Comparison of ENCODE assay signal across 14 cellular contexts in genomic region chr20:36855241-36855657, GRCh38. TPM values are rescaled to one million over a fixed set of nuclear protein-coding genes. Genes with fewer than 3 reads are reported as not detected.
DNase-seq lines count a peak whose midpoint lies in the region; ATAC-seq, FAIRE-seq and TF ChIP-seq lines count a peak whose summit lies in the region.
"Had no signal": no experiment of that assay in that cellular context is flagged by ENCODE, and none has a peak within 500 bp of the region (broad histone marks: within the 10 kb centered on the region; RNA-seq: fewer than 3 reads in every experiment).

No MANE protein-coding gene starts in this region.

- ATAC-seq in stimulated activated naive CD8-positive, alpha-beta T cell treated with anti-CD3 and anti-CD28 coated beads, Interleukin-15, Interleukin-2, amounts not matched to agents 100 U/mL and 50 U/mL, for 24 hours: no peak
- ATAC-seq in HG03196 (IDR thresholded peaks at IDR 0.05; ENCODE audit: unreplicated experiment): no peak
- ATAC-seq in GM18498 (IDR thresholded peaks at IDR 0.05; ENCODE audit: unreplicated experiment): no peak
- ATAC-seq: natural killer cell treated with Interleukin-12 subunit alpha and Interleukin-12 subunit beta and Interleukin-15 and Interleukin-18, amount 100 ng/mL, for 72 hours had no signal

- H3K4me3 ChIP-seq in BLaER1 (no peak overlapping the region), esophagus squamous epithelium (no peak overlapping the region), ovary (no peak overlapping the region), small intestine (ENCODE audit: low read depth in 1 of 2, low read length in 2 of 2) (no peak overlapping the region)

- TF ChIP-seq CTCF in esophagus squamous epithelium (IDR thresholded peaks at IDR 0.05): no peak
- no peak for TF ChIP-seq CTCF in ovary (IDR thresholded peaks at IDR 0.05)

- H3K27me3 ChIP-seq in BLaER1: no peaks in the 10 kb centered on the region
- H3K27me3 ChIP-seq in esophagus squamous epithelium: no peaks in the 10 kb centered on the region
- no peaks in the 10 kb centered on the region for H3K27me3 ChIP-seq in ovary
- H3K27me3 ChIP-seq in small intestine (ENCODE audit: control insufficient read depth in 2 of 2, insufficient read depth in 2 of 2, low read length in 2 of 2): no peaks in the 10 kb centered on the region

- H3K4me1 ChIP-seq in BLaER1: peaks cover 97% of the 10 kb centered on the region
- peaks cover 42 to 89% (median 78%) of the 10 kb centered on the region in 3 donors for H3K4me1 ChIP-seq in esophagus squamous epithelium
- H3K4me1 ChIP-seq in ovary (ENCODE audit: insufficient read depth): peaks cover 28% of the 10 kb centered on the region
- peaks cover 0 to 8% of the 10 kb centered on the region in 2 donors for H3K4me1 ChIP-seq in small intestine (ENCODE audit: control insufficient read depth in 2 of 2, insufficient read depth in 1 of 2, low read depth in 1 of 2, low read length in 1 of 2)

- FAIRE-seq in small intestine (lab: Jason Lieb, UNC): no peak
- FAIRE-seq: endometrium had no signal

- intact Hi-C loops in esophagus squamous epithelium (cut with DNase I) (no loop called here), ovary (cut with DNase I) (no loop called here)

- H3K36me3 ChIP-seq in BLaER1: peaks cover 79% of the 10 kb centered on the region
- peaks cover 0 to 9% (median 0%) of the 10 kb centered on the region in 3 donors for H3K36me3 ChIP-seq in esophagus squamous epithelium
- H3K36me3 ChIP-seq in ovary: no peaks in the 10 kb centered on the region
- no peaks in the 10 kb centered on the region for H3K36me3 ChIP-seq in small intestine (ENCODE audit: control insufficient read depth in 2 of 2, insufficient read depth in 2 of 2, low read length in 2 of 2)

- DNase-seq in NCI-H226 (peak; percentile 54), esophagus squamous epithelium (lab: John Stamatoyannopoulos, UW) (no peak), ovary (no peak), small intestine (no peak)
- no peak for DNase-seq in stimulated activated naive CD8-positive, alpha-beta T cell treated with anti-CD3 and anti-CD28 coated beads, Interleukin-15, Interleukin-2, amounts not matched to agents 100 U/mL and 50 U/mL, for 24 hours
- DNase-seq: activated CD8-positive, alpha-beta memory T cell treated with anti-CD3 and anti-CD28 coated beads, Interleukin-2, amount 50 U/mL, for 4 hours; NCI-H2029 had no signal

- H3K27ac ChIP-seq in BLaER1 (peak overlapping the region; percentile 69), esophagus squamous epithelium (peak overlapping the region in 3 of 4 donors; percentile 55 to 87 (median 77)), ovary (peak overlapping the region; percentile 8 to 30), small intestine (ENCODE audit: low read depth in 1 of 2, low read length in 1 of 2) (no peak overlapping the region)

- 75 to 76% methylated on average over 2 to 6 of the region's 7 CpGs for WGBS in esophagus squamous epithelium, 2 donors
- 72 to 77% (median 72%) methylated on average over 7 of the region's 7 CpGs for WGBS in ovary, 3 donors
- 67 to 85% (median 70%) methylated on average over 7 of the region's 7 CpGs for WGBS in small intestine, 3 donors

- no peak for TF ChIP-seq EP300 in ovary (IDR thresholded peaks at IDR 0.05)

- TF ChIP-seq POLR2A in esophagus squamous epithelium (IDR thresholded peaks at IDR 0.05): no peak
- TF ChIP-seq POLR2A in ovary (IDR thresholded peaks at IDR 0.05): no peak

- H3K9me3 ChIP-seq in BLaER1: peaks cover 17% of the 10 kb centered on the region
- H3K9me3 ChIP-seq in esophagus squamous epithelium: no peaks in the 10 kb centered on the region
- no peaks in the 10 kb centered on the region for H3K9me3 ChIP-seq in ovary
- no peaks in the 10 kb centered on the region for H3K9me3 ChIP-seq in small intestine (ENCODE audit: control insufficient read depth, low read depth)

- H3K9ac ChIP-seq in BLaER1: peak overlapping the region; percentile 58; the same call in 1 of the 2 replicates

- H4K20me1 ChIP-seq in BLaER1: peaks cover 84% of the 10 kb centered on the region

- peak overlapping the region; percentile 71 for H3K4me2 ChIP-seq in BLaER1

RNA-seq across cellular contexts. Expression of gene TLDC2, which starts 20.7 kb away (rescaled TPM):
- 1 to 10 TPM in 1 of 4 donors, under 1 TPM in 1, not detected in 2; 0.53 to 1.1 TPM for total RNA-seq in esophagus squamous epithelium
- under 1 TPM in 3 of 7 donors, not detected in 4; 0.10 to 0.95 (median 0.92) TPM for total RNA-seq in ovary
- polyA plus RNA-seq in ovary: under 1 TPM; 0.11 to 0.33 TPM
- 10 to 100 TPM; 19.5 to 61.6 (median 43.6) TPM for polyA plus RNA-seq in small intestine
- total RNA-seq: HT1080, OCI-LY7 had no signal

Comparison
In these comparisons a context has a peak if more than half of its experiments do, and no peak if none do; other contexts are left out.
1. H3K27ac ChIP-seq: peak in BLaER1 (single experiment), esophagus squamous epithelium (3 of 4) and ovary (2 of 2); none in small intestine (0 of 2).